In genomic region chr2:65432227-65433190, GRCh38 we compare ENCODE assay signal across 8 cellular contexts. TPM values are rescaled to one million over a fixed set of nuclear protein-coding genes. Genes with fewer than 3 reads are reported as not detected.
DNase-seq lines count a peak whose midpoint lies in the region; ATAC-seq, FAIRE-seq and TF ChIP-seq lines count a peak whose summit lies in the region.

Gene SPRED2, minus strand, starts transcription at chr2:65432599. Its CDS starts 612 bp downstream, at chr2:65431987.

- DNase-seq in D721Med (ENCODE audit: insufficient read length, low spot score) (peak; percentile 43), M059J (ENCODE audit: low read depth) (peak; percentile 93), SHP77 (lab: John Stamatoyannopoulos, UW) (peak; percentile 93 to 96), foreskin fibroblast (peak; percentile 97 to 99)
- peak; percentile 12 to 35 (median 24) for DNase-seq in activated naive CD4-positive, alpha-beta T cell (lab: John Stamatoyannopoulos, UW)

- H3K9me3 ChIP-seq in neural cell (ENCODE audit: low read length): no peaks in the 10 kb centered on the region

- peak; percentile 71 for TF ChIP-seq EP300 in neural cell (conservative IDR thresholded peaks at IDR 0.05; ENCODE audit: poor library complexity, severe bottlenecking)

- peaks cover 7% of the 10 kb centered on the region for H3F3A ChIP-seq in neural cell (ENCODE audit: insufficient read depth, low read length, poor library complexity, severe bottlenecking)

- peak within 1 kb of the TSS; percentile 36 for H3K4me2 ChIP-seq in neural cell (ENCODE audit: low read length)

- no peaks in the 10 kb centered on the region for H3K27me3 ChIP-seq in neural cell (ENCODE audit: insufficient read depth, low read depth, low read length)

- TF ChIP-seq RAD21 in neural cell (conservative IDR thresholded peaks at IDR 0.05): peak; percentile 27

- H2AFZ ChIP-seq in neural cell (ENCODE audit: low read depth, low read length): peak within 1 kb of the TSS; percentile 72

- H4K20me1 ChIP-seq in neural cell (ENCODE audit: insufficient read depth): no peaks in the 10 kb centered on the region

- H3K4me3 ChIP-seq in foreskin fibroblast (ENCODE audit: low read depth in 1 of 2, low read length in 2 of 2) (peak within 1 kb of the TSS; percentile 86 to 88), neural cell (ENCODE audit: low read length) (peak within 1 kb of the TSS; percentile 90)

- H3K9ac ChIP-seq in neural cell (ENCODE audit: low read length): peak within 1 kb of the TSS; percentile 95

- no peaks in the 10 kb centered on the region for H3K36me3 ChIP-seq in neural cell (ENCODE audit: insufficient read depth, low read length)

- no peak for TF ChIP-seq CTCF in D721Med (IDR thresholded peaks at IDR 0.05; ENCODE audit: insufficient read depth, missing control alignments)
- TF ChIP-seq CTCF in foreskin fibroblast (IDR thresholded peaks at IDR 0.05; ENCODE audit: low read depth, low read length): no peak
- peak; percentile 35 for TF ChIP-seq CTCF in neural cell (IDR thresholded peaks at IDR 0.05; ENCODE audit: poor library complexity, severe bottlenecking)
- TF ChIP-seq CTCF in subcutaneous adipose tissue (IDR thresholded peaks at IDR 0.05; ENCODE audit: low read depth): no peak

- peak within 1 kb of the TSS; percentile 90 for H3K27ac ChIP-seq in neural cell (ENCODE audit: low read length)

- H3K79me2 ChIP-seq in neural cell (replicated peaks; ENCODE audit: insufficient read depth, low read length): peaks cover 27% of the 10 kb centered on the region

- no peak for FAIRE-seq in D721Med (lab: Jason Lieb, UNC)

- peak; percentile 26 for ATAC-seq in GM21786 (IDR thresholded peaks at IDR 0.05; ENCODE audit: unreplicated experiment)

- H3K9me2 ChIP-seq in neural cell (ENCODE audit: insufficient read depth, low read length): no peaks in the 10 kb centered on the region

TF ChIP-seq in neural cell, 6 proteins besides CTCF, POLR2A, EP300 and RAD21:
- peak; percentile 92 for TF ChIP-seq POLR2AphosphoS5 (IDR thresholded peaks at IDR 0.05)
- TF ChIP-seq TAF1 (IDR thresholded peaks at IDR 0.05; ENCODE audit: low read depth): peak; percentile 79
- peak; percentile 27 for TF ChIP-seq SMC3 (conservative IDR thresholded peaks at IDR 0.05; ENCODE audit: poor library complexity)
- TF ChIP-seq EZH2 (IDR thresholded peaks at IDR 0.05; ENCODE audit: borderline replicate concordance, insufficient read depth, low read length, poor library complexity, severe bottlenecking): no peak
- peak; percentile 50 for TF ChIP-seq MXI1 (conservative IDR thresholded peaks at IDR 0.05; ENCODE audit: poor library complexity, severe bottlenecking)
- peak; percentile 82 for TF ChIP-seq REST (IDR thresholded peaks at IDR 0.05; ENCODE audit: borderline replicate concordance)
TF ChIP-seq in neural cell: peak in this region for 5.

RNA-seq across cellular contexts. Expression of gene SPRED2, which starts in this region (rescaled TPM):
- total RNA-seq in M059J (2014; rRNA removed; shearing (Covaris generic)): 5.1 and 11.6 TPM in 2 replicates
- polyA plus RNA-seq in neural cell: 5.3 and 5.4 TPM in 2 replicates
- 12.2 and 15.7 TPM in 2 replicates for polyA minus RNA-seq in neural cell
- 10 to 100 TPM; 13.7 to 25.3 (median 17.8) TPM for total RNA-seq in subcutaneous adipose tissue

Comparison
In these comparisons a context has a peak if more than half of its experiments do, and no peak if none do; other contexts are left out.
1. Peak in every context shown above with its lines: DNase-seq, ATAC-seq, H3K4me3 ChIP-seq and H3K27ac ChIP-seq.
2. DNase-seq: peak in every context shown above with its lines; median percentile 98 in foreskin fibroblast; 94 in SHP77; 93 in M059J; 43 in D721Med; 24 in activated naive CD4-positive, alpha-beta T cell.